Comparison of ENCODE assay signal across 28 cellular contexts in genomic region chrX:17039826-17040225, GRCh38.
DNase-seq lines count a peak whose midpoint lies in the region; ATAC-seq, FAIRE-seq and TF ChIP-seq lines count a peak whose summit lies in the region.
"Had no signal": no experiment of that assay in that cellular context is flagged by ENCODE, and none has a peak within 500 bp of the region (broad histone marks: within the 10 kb centered on the region; RNA-seq: fewer than 3 reads in every experiment).

No MANE protein-coding gene starts in this region.

- H3K9me2 ChIP-seq in PC-3 (replicated peaks; ENCODE audit: low read length): no peaks in the 10 kb centered on the region

- H4K20me1 ChIP-seq in PC-3 (ENCODE audit: low read length): no peaks in the 10 kb centered on the region

- no peak overlapping the region for H3K9ac ChIP-seq in PC-3 (ENCODE audit: low read length)
- H3K9ac ChIP-seq: KMS-11 had no signal

- no peaks in the 10 kb centered on the region for H3K27me3 ChIP-seq in PC-3 (ENCODE audit: low read length)
- H3K27me3 ChIP-seq: Peyer's patch, upper lobe of left lung had no signal

- no peak overlapping the region for H2AFZ ChIP-seq in PC-3 (ENCODE audit: low read length)

- BruUV-seq in PC-3 (replicated peaks; lab: Mats Ljungman, UMichigan): no TSS peak

- H3K79me2 ChIP-seq in PC-3 (ENCODE audit: low read length): no peaks in the 10 kb centered on the region

- peak overlapping the region; percentile 47 for H3K27ac ChIP-seq in PC-3 (ENCODE audit: low read length)
- H3K27ac ChIP-seq: KMS-11, left lung, upper lobe of left lung had no signal

- H3K4me3 ChIP-seq in PC-3 (ENCODE audit: low read length): no peak overlapping the region
- H3K4me3 ChIP-seq in choroid plexus epithelial cell (ENCODE audit: low read depth, low read length): no peak overlapping the region
- H3K4me3 ChIP-seq: left lung, Peyer's patch, upper lobe of left lung had no signal

- in situ Hi-C loops in ACHN (cut with HindIII; ENCODE audit: low pct_ligation_motif_present, low pct_unique_long_range_greater_than_20kb, low sequenced_read_pairs): no loop called here

- no peaks in the 10 kb centered on the region for H3K9me3 ChIP-seq in PC-3 (ENCODE audit: low read length)
- H3K9me3 ChIP-seq: left lung, Peyer's patch, upper lobe of left lung had no signal

- TF ChIP-seq CTCF in PC-3 (conservative IDR thresholded peaks at IDR 0.05; ENCODE audit: low read depth, low read length) (no peak), choroid plexus epithelial cell (conservative IDR thresholded peaks at IDR 0.05; ENCODE audit: low read depth, low read length) (no peak)

- peaks cover 21% of the 10 kb centered on the region for H3K4me1 ChIP-seq in PC-3 (ENCODE audit: insufficient read depth, low read length)
- H3K4me1 ChIP-seq: left lung, Peyer's patch had no signal

- no peak for TF ChIP-seq POLR2A in GM12891 (IDR thresholded peaks at IDR 0.05; ENCODE audit: low read depth, low read length)

- peak overlapping the region; percentile 50 for H3K4me2 ChIP-seq in PC-3 (ENCODE audit: low read length)
- H3K4me2 ChIP-seq: KMS-11 had no signal

- CTCF ChIA-PET in PC-3 (lab: Charles Lee): interaction anchor here (1.4 kb wide), 1 partner anchor 157 kb away, joined by 4 read pairs; no protein-coding TSS in a partner anchor

- intact Hi-C loops in PC-3 (cut with micrococcal nuclease): loop anchor here (5.0 kb wide), 1 partner anchor 88 kb away; no protein-coding TSS in a partner anchor

- peak; percentile 46 for ATAC-seq in PC-3
- ATAC-seq: activated CD8-positive, alpha-beta memory T cell treated with anti-CD3 and anti-CD28 coated beads, Interleukin-2, amount 10 ng/mL, durations not matched to agents 7 days and 5 days; esophagus mucosa; left lung; naive thymus-derived CD4-positive, alpha-beta T cell; T-cell had no signal

- POLR2A ChIA-PET in PC-3 (lab: Charles Lee; ENCODE audit: unreplicated experiment): interaction anchor here (0.6 kb wide), 1 partner anchor 15 kb away, joined by 5 read pairs; no protein-coding TSS in a partner anchor

- H3K36me3 ChIP-seq in PC-3 (ENCODE audit: low read depth, low read length): no peaks in the 10 kb centered on the region
- H3K36me3 ChIP-seq: left lung, Peyer's patch, upper lobe of left lung had no signal

- FAIRE-seq in GM12891 (lab: Jason Lieb, UNC): no peak
- FAIRE-seq: GM12892, islet of Langerhans had no signal

- H3F3A ChIP-seq in PC-3 (ENCODE audit: low read length, unreplicated experiment): no peaks in the 10 kb centered on the region

- DNase-seq in EH (ENCODE audit: low read depth): peak; percentile 5
- peak; percentile 53 for DNase-seq in PC-3
- DNase-seq in choroid plexus epithelial cell (ENCODE audit: low read depth): peak; percentile 71
- DNase-seq in myocyte (ENCODE audit: low read depth): peak; percentile 17
- no peak for DNase-seq in GM12891 (ENCODE audit: insufficient read length, low spot score)
- DNase-seq in Ammon's horn (ENCODE audit: low spot score): no peak
- no peak for DNase-seq in NCI-H1694 (lab: John Stamatoyannopoulos, UW)
- no peak for DNase-seq in ACHN
- DNase-seq: activated B cell treated with CpG ODN at 0.5 μM for 24 hours; activated CD4-positive, alpha-beta T cell treated with anti-CD3 and anti-CD28 coated beads, Interleukin-2, amount 50 U/mL, for 1 hour; activated CD8-positive, alpha-beta memory T cell treated with anti-CD3 and anti-CD28 coated beads, Interleukin-2, amount 10 ng/mL, durations not matched to agents 7 days and 5 days; activated T-cell treated with anti-CD3 and anti-CD28 coated beads, Interleukin-2, amount 50 U/mL, for 48 hours; caudate nucleus; endodermal cell; left lung; naive thymus-derived CD4-positive, alpha-beta T cell; NCI-H1048; NCI-H187 treated with DMSO at 0.1 percent for 48 hours; occipital lobe; Peyer's patch; SIG-M5; stimulated activated CD4-positive, alpha-beta T cell treated with anti-CD3 and anti-CD28 coated beads, Interleukin-2, amount 100 ng/mL, for 48 hours; T-cell; upper lobe of left lung had no signal

TF ChIP-seq in GM12891, 5 proteins besides CTCF, POLR2A, EP300 and RAD21:
- TF ChIP-seq TAF1 (IDR thresholded peaks at IDR 0.05; ENCODE audit: low read depth, low read length) (no peak), POLR2AphosphoS5 (IDR thresholded peaks at IDR 0.05; ENCODE audit: low read depth, low read length) (no peak), PAX5 (IDR thresholded peaks at IDR 0.05; ENCODE audit: insufficient read depth, low read length, severe bottlenecking) (no peak), POU2F2 (IDR thresholded peaks at IDR 0.05; ENCODE audit: low read depth, low read length) (no peak), SPI1 (IDR thresholded peaks at IDR 0.05; ENCODE audit: low read depth, low read length) (no peak)

Comparison
In these comparisons a context has a peak if more than half of its experiments do, and no peak if none do; other contexts are left out.
1. DNase-seq: peak in EH (single experiment), PC-3 (single experiment), choroid plexus epithelial cell (single experiment) and myocyte (single experiment); none in GM12891 (single experiment), Ammon's horn (single experiment), NCI-H1694 (single experiment) and ACHN (single experiment).